20 cellular contexts compared by ENCODE assay signal in genomic region chr1:178966312-178966711, GRCh38.
"Had no signal": no experiment of that assay in that cellular context is flagged by ENCODE, and none has a peak within 500 bp of the region (broad histone marks: within the 10 kb centered on the region; RNA-seq: fewer than 3 reads in every experiment).

No MANE protein-coding gene starts in this region.

- H3K4me1 ChIP-seq: transverse colon had no signal

- H3K27me3 ChIP-seq: testis, transverse colon had no signal

- H3K27ac ChIP-seq: skin epidermis, testis, transverse colon had no signal

- H3K36me3 ChIP-seq: transverse colon had no signal

- DNase-seq: activated CD4-positive, alpha-beta memory T cell treated with anti-CD3 and anti-CD28 coated beads, Interleukin-2, amount 10 ng/mL, durations not matched to agents 7 days and 5 days; activated CD4-positive, alpha-beta T cell treated with anti-CD3 and anti-CD28 coated beads for 1 hour; activated CD4-positive, alpha-beta T cell treated with anti-CD3 and anti-CD28 coated beads, Interleukin-2, amount 10 ng/mL, durations not matched to agents 7 days and 5 days; activated CD8-positive, alpha-beta memory T cell treated with anti-CD3 and anti-CD28 coated beads, Interleukin-2, amount 50 U/mL, for 48 hours; activated naive CD8-positive, alpha-beta T cell treated with anti-CD3 and anti-CD28 coated beads, Interleukin-2, amount 50 U/mL, for 24 hours; activated T-cell treated with anti-CD3 and anti-CD28 coated beads, Interleukin-2, amount 50 U/mL, for 4 hours; amygdala; caudate nucleus; foreskin fibroblast; hippocampal formation; left cardiac atrium; left ventricle myocardium superior; stimulated activated CD4-positive, alpha-beta T cell treated with anti-CD3 and anti-CD28 coated beads, Interleukin-12 subunit alpha, Interleukin-12 subunit beta, amount 100 ng/mL, for 4 hours; stimulated activated CD4-positive, alpha-beta T cell treated with anti-CD3 and anti-CD28 coated beads, Interleukin-4, amount 100 ng/mL, for 1 hour; stimulated activated naive CD8-positive, alpha-beta T cell treated with anti-CD3 and anti-CD28 coated beads, Interleukin-15, Interleukin-2, amounts not matched to agents 100 U/mL and 50 U/mL, for 24 hours; testis; transverse colon had no signal

- ATAC-seq: activated naive CD8-positive, alpha-beta T cell treated with anti-CD3 and anti-CD28 coated beads, Interleukin-2, amount 50 U/mL, for 24 hours; activated T-cell treated with anti-CD3 and anti-CD28 coated beads, Interleukin-2, amount 50 U/mL, for 4 hours; esophagus mucosa; left cardiac atrium; left ventricle myocardium superior; sciatic nerve; stimulated activated naive CD8-positive, alpha-beta T cell treated with anti-CD3 and anti-CD28 coated beads, Interleukin-15, Interleukin-2, amounts not matched to agents 100 U/mL and 50 U/mL, for 24 hours had no signal

- H3K4me3 ChIP-seq: skin epidermis, testis, transverse colon had no signal

- H3K9me3 ChIP-seq: testis, transverse colon had no signal
